12 cellular contexts compared by ENCODE assay signal in the genomic region with DNA sequence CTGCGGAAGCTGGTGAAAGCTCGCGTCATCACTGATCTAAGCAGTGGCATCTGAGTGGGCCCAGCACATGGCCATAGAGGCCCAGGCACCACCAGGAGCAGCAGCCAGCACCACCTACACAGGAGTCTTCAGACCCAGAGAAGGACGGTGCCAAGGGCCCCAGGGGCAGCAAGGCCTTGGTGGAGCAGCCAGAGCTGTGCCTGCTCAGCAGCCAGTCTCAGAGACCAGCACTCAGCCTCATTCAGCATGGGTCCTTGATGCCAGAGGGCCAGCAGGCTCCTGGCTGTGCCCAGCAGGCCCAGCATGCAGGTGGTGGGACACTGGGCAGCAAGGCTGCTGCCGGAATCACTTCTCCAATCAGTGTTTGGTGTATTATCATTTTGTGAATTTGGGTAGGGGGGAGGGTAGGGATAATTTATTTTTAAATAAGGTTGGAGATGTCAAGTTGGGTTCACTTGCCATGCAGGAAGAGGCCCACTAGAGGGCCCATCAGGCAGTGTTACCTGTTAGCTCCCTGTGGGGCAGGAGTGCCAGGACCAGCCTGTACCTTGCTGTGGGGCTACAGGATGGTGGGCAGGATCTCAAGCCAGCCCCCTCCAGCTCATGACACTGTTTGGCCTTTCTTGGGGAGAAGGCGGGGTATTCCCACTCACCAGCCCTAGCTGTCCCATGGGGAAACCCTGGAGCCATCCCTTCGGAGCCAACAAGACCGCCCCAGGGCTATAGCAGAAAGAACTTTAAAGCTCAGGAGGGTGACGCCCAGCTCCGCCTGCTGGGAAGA. TPM values are rescaled to one million over a fixed set of nuclear protein-coding genes. Genes with fewer than 3 reads are reported as not detected.
A peak's percentile ranks its signal among the peaks of the same experiment; 100 is the strongest.
DNase-seq lines count a peak whose midpoint lies in the region; ATAC-seq, FAIRE-seq and TF ChIP-seq lines count a peak whose summit lies in the region.
"Had no signal": no experiment of that assay in that cellular context is flagged by ENCODE, and none has a peak within 500 bp of the region (broad histone marks: within the 10 kb centered on the region; RNA-seq: fewer than 3 reads in every experiment).

No MANE protein-coding gene starts in this region.

- H3K4me3 ChIP-seq in HFF-Myc (replicated peaks; ENCODE audit: low read depth, low read length) (no peak overlapping the region), GM12878 (no peak overlapping the region)
- H3K4me3 ChIP-seq: HAP-1 had no signal

- TF ChIP-seq CTCF in HFF-Myc (IDR thresholded peaks at IDR 0.05; ENCODE audit: low read depth, low read length, missing control alignments) (peak; percentile 42), GM12878 (IDR thresholded peaks at IDR 0.05 in 2 of 3, conservative IDR thresholded peaks at IDR 0.05 in 1 of 3; ENCODE audit: control insufficient read depth in 2 of 3, extremely low read depth in 1 of 3, insufficient read depth in 1 of 3, low read depth in 3 of 3, low read length in 3 of 3) (peak; percentile 42 to 65 (median 63)), nephron progenitor cell (IDR thresholded peaks at IDR 0.05) (peak; percentile 47)

- H4K20me1 ChIP-seq in GM12878 (ENCODE audit: control insufficient read depth, insufficient read depth) = no peaks in the 10 kb centered on the region

- no peak for TF ChIP-seq RAD21 in GM12878 (IDR thresholded peaks at IDR 0.05; ENCODE audit: insufficient read depth, low read depth, low read length)

- H3K79me2 ChIP-seq in GM12878 (ENCODE audit: control insufficient read depth, insufficient read depth, low read length) = no peaks in the 10 kb centered on the region

- intact Hi-C loops in GM12878 (cut with micrococcal nuclease; ENCODE audit: unreplicated experiment) = loop anchor here (5.0 kb wide), 1 partner anchor 93 kb away; no protein-coding TSS in a partner anchor

- in situ Hi-C loops in GM12878 (cut with MboI) = loop anchor here (5.0 kb wide), 1 partner anchor 168 kb away; no protein-coding TSS in a partner anchor

- no peak overlapping the region for H3K27ac ChIP-seq in GM12878 (ENCODE audit: control insufficient read depth, insufficient read depth)

- TF ChIP-seq EP300 in GM12878 (IDR thresholded peaks at IDR 0.05; ENCODE audit: borderline replicate concordance in 1 of 2, control insufficient read depth in 1 of 2, low read depth in 2 of 2, low read length in 2 of 2) = no peak

- WGBS in GM12878 (ENCODE audit: insufficient coverage, insufficient replicate concordance, low lambda C conversion rate, missing lambda C conversion rate) = 91% methylated on average over 10 of the region's 10 CpGs

- H3K9me3 ChIP-seq in GM12878 (replicated peaks; ENCODE audit: control insufficient read depth, insufficient read depth, low read length) = no peaks in the 10 kb centered on the region
- H3K9me3 ChIP-seq: HAP-1 had no signal

- peaks cover 11% of the 10 kb centered on the region for H3K4me1 ChIP-seq in GM12878 (ENCODE audit: control insufficient read depth, insufficient read depth, low read length)

- peaks cover 32% of the 10 kb centered on the region for H3K27me3 Mint-ChIP-seq in nephron progenitor cell (ENCODE audit: low read depth, poor library complexity)

- H3K9ac ChIP-seq in GM12878 (ENCODE audit: control insufficient read depth, insufficient read depth, low read length) = no peak overlapping the region

- H2AFZ ChIP-seq in GM12878 (ENCODE audit: control insufficient read depth, low read depth, low read length) = no peak overlapping the region

- H3K4me1 Mint-ChIP-seq in nephron progenitor cell = peaks cover 16% of the 10 kb centered on the region

- CTCF ChIA-PET in GM12878 (lab: Yijun Ruan, JAX) = interaction anchor here (0.6 to 19.3 kb wide), 11 partner anchors 10 to 703 kb away, joined by 3 to 1117 read pairs (median 3); no protein-coding TSS in a partner anchor

- no peak for TF ChIP-seq POLR2A in GM12878 (IDR thresholded peaks at IDR 0.05; ENCODE audit: low read depth, low read length)

- peaks cover 31% of the 10 kb centered on the region for H3K36me3 Mint-ChIP-seq in nephron progenitor cell (ENCODE audit: low read depth)

- H3K4me2 ChIP-seq in GM12878 (ENCODE audit: control insufficient read depth, insufficient read depth) = no peak overlapping the region

- H3K4me3 Mint-ChIP-seq in nephron progenitor cell = no peak overlapping the region
- H3K4me3 Mint-ChIP-seq: dendritic cell treated with granulocyte-macrophage colony-stimulating factor and Interleukin-4, amounts not matched to agents 40 ng/mL and 50 ng/mL, for 4 days had no signal

- FAIRE-seq in GM12878 (lab: Jason Lieb, UNC) = no peak

- RAD21 ChIA-PET in GM12878 (lab: Charles Lee; ENCODE audit: unreplicated experiment) = interaction anchor here (0.9 to 13.3 kb wide), 4 partner anchors 15 to 164 kb away, joined by 3 to 587 read pairs (median 4); no protein-coding TSS in a partner anchor

- DNase-seq in NCI-H2196 (lab: John Stamatoyannopoulos, UW; ENCODE audit: unreplicated experiment) (peak; percentile 30), NCI-H2196 treated with DMSO at 0.1 percent for 48 hours (lab: John Stamatoyannopoulos, UW; ENCODE audit: unreplicated experiment) (no peak), HFF-Myc (ENCODE audit: extremely low read depth, low read depth) (no peak), GM12878 (ENCODE audit: low read depth, low spot score) (no peak), nephron progenitor cell (no peak), NK-92 (lab: John Stamatoyannopoulos, UW; ENCODE audit: unreplicated experiment) (no peak)
- DNase-seq: C1 segment of cervical spinal cord had no signal

- no peaks in the 10 kb centered on the region for H3K9me3 Mint-ChIP-seq in nephron progenitor cell
- H3K9me3 Mint-ChIP-seq: dendritic cell treated with granulocyte-macrophage colony-stimulating factor and Interleukin-4, amounts not matched to agents 40 ng/mL and 50 ng/mL, for 4 days had no signal

- POLR2A ChIA-PET in GM12878 (lab: Charles Lee) = interaction anchor here (0.5 to 1.1 kb wide), 2 partner anchors 167 to 170 kb away, joined by 3 read pairs; no protein-coding TSS in a partner anchor

- H3K27ac Mint-ChIP-seq in nephron progenitor cell = no peak overlapping the region
- H3K27ac Mint-ChIP-seq: dendritic cell treated with granulocyte-macrophage colony-stimulating factor and Interleukin-4, amounts not matched to agents 40 ng/mL and 50 ng/mL, for 4 days had no signal

- ATAC-seq in GM12878 (peak; percentile 39), GM18517 (IDR thresholded peaks at IDR 0.05; ENCODE audit: unreplicated experiment) (no peak), HG03097 (IDR thresholded peaks at IDR 0.05; ENCODE audit: low FRiP score, unreplicated experiment) (no peak)

- SMC1A ChIA-PET in GM12878 (lab: Charles Lee; ENCODE audit: uncharacterized antibody, unreplicated experiment) = interaction anchor here (1.0 to 6.1 kb wide), 3 partner anchors 15 to 166 kb away, joined by 3 to 65 read pairs (median 8); no protein-coding TSS in a partner anchor

- no TSS peak for BruUV-seq in GM12878 (replicated peaks; lab: Mats Ljungman, UMichigan)

- no peaks in the 10 kb centered on the region for H3K36me3 ChIP-seq in GM12878 (ENCODE audit: control insufficient read depth in 2 of 2, insufficient read depth in 2 of 2, low read length in 1 of 2)
- H3K36me3 ChIP-seq: HAP-1 had no signal

- H3K27me3 ChIP-seq in GM12878 (replicated peaks in 1 of 2; ENCODE audit: control insufficient read depth in 2 of 2, insufficient read depth in 2 of 2, low read length in 1 of 2) = no peaks in the 10 kb centered on the region

RNA-seq across cellular contexts. Expression of a gene that starts 3.2 kb away (rescaled TPM):
- 0.73 TPM in 1 of 2 replicates, not detected in the other for total RNA-seq in GM12878 (2013; cell fraction: nucleolus; rRNA removed)
- total RNA-seq in GM12878 (2014; rRNA removed) (0.98 and 2.1 TPM in 2 replicates), GM12878 (2014; rRNA removed; fragmentation: Illumina TruSeq; extraction: Trizol) (0.40 and 0.69 TPM in 2 replicates), GM12878 (2021) (1.8 and 2.9 TPM in 2 replicates)
- polyA plus RNA-seq in GM12878 (2011; ENCODE audit: low read depth) = not detected
- polyA plus RNA-seq in GM12878 (2011; rRNA removed) (0.11 TPM in 1 of 2 replicates, not detected in the other), GM12878 (2014; fragmentation: Illumina TruSeq; extraction: Trizol) (0.34 and 0.36 TPM in 2 replicates), GM12878 (2014; fragmentation: Nextera tagmentation; extraction: Ambion mirVana) (under 1 TPM; 0.06 to 0.16 TPM), GM12878 (2014; rRNA removed) (1.4 and 2.8 TPM in 2 replicates), GM12878 (2016; fragmentation: Nextera tagmentation; extraction: Ambion mirVana) (under 1 TPM in 1 of 2 experiments, not detected in 1; 0.21 TPM)
- polyA plus RNA-seq in GM12878 (2011; cell fraction: cytosol; rRNA removed) = 0.17 TPM in 1 of 2 replicates, not detected in the other
- polyA plus RNA-seq in GM12878 (2011; cell fraction: nucleus; rRNA removed) = 0.87 and 1.1 TPM in 2 replicates
- polyA plus RNA-seq in GM12878 (2012) = 1.4 and 1.8 TPM in 2 replicates
- polyA minus RNA-seq in GM12878 (2011; rRNA and poly(A)+ RNA removed) = not detected in 2 replicates
- not detected in 2 replicates for polyA minus RNA-seq in GM12878 (2011; cell fraction: cytosol; rRNA and poly(A)+ RNA removed)
- polyA minus RNA-seq in GM12878 (2011; cell fraction: nucleus; rRNA and poly(A)+ RNA removed) = 0.38 TPM in 1 of 2 replicates, not detected in the other
- total RNA-seq: pulmonary artery endothelial cell had no signal

RNA-seq across cellular contexts. Expression of a gene that starts 16.4 kb away (rescaled TPM):
- 9.0 and 13.3 TPM in 2 replicates for total RNA-seq in GM12878 (2013; cell fraction: nucleolus; rRNA removed)
- total RNA-seq in GM12878 (2014; rRNA removed) = 18.2 and 18.4 TPM in 2 replicates
- total RNA-seq in GM12878 (2014; rRNA removed; fragmentation: Illumina TruSeq; extraction: Trizol) = 7.3 and 10.1 TPM in 2 replicates
- total RNA-seq in GM12878 (2021) = 22.1 and 26.6 TPM in 2 replicates
- polyA plus RNA-seq in GM12878 (2011; ENCODE audit: low read depth) = 4.5 TPM
- polyA plus RNA-seq in GM12878 (2011; rRNA removed) = 5.6 and 9.3 TPM in 2 replicates
- 19.2 TPM in 2 replicates for polyA plus RNA-seq in GM12878 (2011; cell fraction: cytosol; rRNA removed)
- polyA plus RNA-seq in GM12878 (2011; cell fraction: nucleus; rRNA removed) = 29.3 and 36.2 TPM in 2 replicates
- 8.2 and 9.6 TPM in 2 replicates for polyA plus RNA-seq in GM12878 (2012)
- polyA plus RNA-seq in GM12878 (2014; fragmentation: Illumina TruSeq; extraction: Trizol) = 8.5 and 14.0 TPM in 2 replicates
- 1 to 10 TPM; 7.1 to 9.5 TPM for polyA plus RNA-seq in GM12878 (2014; fragmentation: Nextera tagmentation; extraction: Ambion mirVana)
- polyA plus RNA-seq in GM12878 (2014; rRNA removed) = 16.5 and 17.9 TPM in 2 replicates
- 10 to 100 TPM; 21.5 TPM for polyA plus RNA-seq in GM12878 (2016; fragmentation: Nextera tagmentation; extraction: Ambion mirVana)
- polyA minus RNA-seq in GM12878 (2011; rRNA and poly(A)+ RNA removed) = 24.2 and 29.7 TPM in 2 replicates
- polyA minus RNA-seq in GM12878 (2011; cell fraction: cytosol; rRNA and poly(A)+ RNA removed) = 8.6 and 16.2 TPM in 2 replicates
- 8.7 and 14.9 TPM in 2 replicates for polyA minus RNA-seq in GM12878 (2011; cell fraction: nucleus; rRNA and poly(A)+ RNA removed)

RNA-seq across cellular contexts. Expression of a gene that starts 39.5 kb away (rescaled TPM):
- total RNA-seq in GM12878 (2013; cell fraction: nucleolus; rRNA removed) = 40.0 and 46.8 TPM in 2 replicates
- 67.2 and 75.1 TPM in 2 replicates for total RNA-seq in GM12878 (2014; rRNA removed)
- 32.2 and 37.9 TPM in 2 replicates for total RNA-seq in GM12878 (2014; rRNA removed; fragmentation: Illumina TruSeq; extraction: Trizol)
- total RNA-seq in GM12878 (2021) = 58.0 and 60.1 TPM in 2 replicates
- polyA plus RNA-seq in GM12878 (2011; ENCODE audit: low read depth) = 16.1 TPM
- 30.7 and 44.0 TPM in 2 replicates for polyA plus RNA-seq in GM12878 (2011; rRNA removed)
- polyA plus RNA-seq in GM12878 (2011; cell fraction: cytosol; rRNA removed) = 72.9 and 90.9 TPM in 2 replicates
- polyA plus RNA-seq in GM12878 (2011; cell fraction: nucleus; rRNA removed) = 240 and 297 TPM in 2 replicates
- 28.3 and 30.7 TPM in 2 replicates for polyA plus RNA-seq in GM12878 (2012)
- 22.4 and 43.2 TPM in 2 replicates for polyA plus RNA-seq in GM12878 (2014; fragmentation: Illumina TruSeq; extraction: Trizol)
- 10 to 100 TPM; 13.1 to 14.3 TPM for polyA plus RNA-seq in GM12878 (2014; fragmentation: Nextera tagmentation; extraction: Ambion mirVana)
- 74.5 and 76.2 TPM in 2 replicates for polyA plus RNA-seq in GM12878 (2014; rRNA removed)
- polyA plus RNA-seq in GM12878 (2016; fragmentation: Nextera tagmentation; extraction: Ambion mirVana) = 10 to 100 TPM; 76.6 to 82.9 TPM
- 41.1 and 68.5 TPM in 2 replicates for polyA minus RNA-seq in GM12878 (2011; rRNA and poly(A)+ RNA removed)
- polyA minus RNA-seq in GM12878 (2011; cell fraction: cytosol; rRNA and poly(A)+ RNA removed) = 18.2 and 18.3 TPM in 2 replicates
- polyA minus RNA-seq in GM12878 (2011; cell fraction: nucleus; rRNA and poly(A)+ RNA removed) = 79.7 and 117 TPM in 2 replicates

RNA-seq across cellular contexts. Expression of a gene that starts 44.4 kb away (rescaled TPM):
- 39.3 and 44.3 TPM in 2 replicates for total RNA-seq in GM12878 (2013; cell fraction: nucleolus; rRNA removed)
- 176 and 177 TPM in 2 replicates for total RNA-seq in GM12878 (2014; rRNA removed)
- total RNA-seq in GM12878 (2014; rRNA removed; fragmentation: Illumina TruSeq; extraction: Trizol) = 70.0 and 75.8 TPM in 2 replicates
- 115 and 120 TPM in 2 replicates for total RNA-seq in GM12878 (2021)
- 59.4 TPM for polyA plus RNA-seq in GM12878 (2011; ENCODE audit: low read depth)
- polyA plus RNA-seq in GM12878 (2011; rRNA removed) = 72.2 and 132 TPM in 2 replicates
- 218 and 285 TPM in 2 replicates for polyA plus RNA-seq in GM12878 (2011; cell fraction: cytosol; rRNA removed)
- polyA plus RNA-seq in GM12878 (2011; cell fraction: nucleus; rRNA removed) = 267 and 300 TPM in 2 replicates
- 76.2 and 83.3 TPM in 2 replicates for polyA plus RNA-seq in GM12878 (2012)
- 30.1 and 70.5 TPM in 2 replicates for polyA plus RNA-seq in GM12878 (2014; fragmentation: Illumina TruSeq; extraction: Trizol)
- polyA plus RNA-seq in GM12878 (2014; fragmentation: Nextera tagmentation; extraction: Ambion mirVana) = 100 to 1,000 TPM in 1 of 2 experiments, 10 to 100 TPM in 1; 65.3 to 157 TPM
- 156 and 159 TPM in 2 replicates for polyA plus RNA-seq in GM12878 (2014; rRNA removed)
- 100 to 1,000 TPM; 247 to 250 TPM for polyA plus RNA-seq in GM12878 (2016; fragmentation: Nextera tagmentation; extraction: Ambion mirVana)
- 82.2 and 119 TPM in 2 replicates for polyA minus RNA-seq in GM12878 (2011; rRNA and poly(A)+ RNA removed)
- polyA minus RNA-seq in GM12878 (2011; cell fraction: cytosol; rRNA and poly(A)+ RNA removed) = 35.1 and 43.2 TPM in 2 replicates
- polyA minus RNA-seq in GM12878 (2011; cell fraction: nucleus; rRNA and poly(A)+ RNA removed) = 65.8 and 94.1 TPM in 2 replicates

RNA-seq across cellular contexts. Expression of a gene that starts 48.7 kb away (rescaled TPM):
- total RNA-seq in GM12878 (2013; cell fraction: nucleolus; rRNA removed) = 15.2 and 15.5 TPM in 2 replicates
- total RNA-seq in GM12878 (2014; rRNA removed) (61.0 and 63.8 TPM in 2 replicates), GM12878 (2014; rRNA removed; fragmentation: Illumina TruSeq; extraction: Trizol) (27.2 and 28.7 TPM in 2 replicates), GM12878 (2021) (45.4 and 47.3 TPM in 2 replicates)
- polyA plus RNA-seq in GM12878 (2011; ENCODE audit: low read depth) = 7.1 TPM
- polyA plus RNA-seq in GM12878 (2011; rRNA removed) (9.8 and 18.0 TPM in 2 replicates), GM12878 (2014; fragmentation: Illumina TruSeq; extraction: Trizol) (18.6 and 30.0 TPM in 2 replicates), GM12878 (2014; fragmentation: Nextera tagmentation; extraction: Ambion mirVana) (1 to 10 TPM in 1 of 2 experiments, under 1 TPM in 1; 0.98 to 2.8 TPM), GM12878 (2014; rRNA removed) (53.5 and 67.0 TPM in 2 replicates), GM12878 (2016; fragmentation: Nextera tagmentation; extraction: Ambion mirVana) (1 to 10 TPM; 7.2 to 9.6 TPM)
- polyA plus RNA-seq in GM12878 (2011; cell fraction: cytosol; rRNA removed) = 27.5 and 46.7 TPM in 2 replicates
- polyA plus RNA-seq in GM12878 (2011; cell fraction: nucleus; rRNA removed) = 22.6 and 26.7 TPM in 2 replicates
- 19.7 and 20.5 TPM in 2 replicates for polyA plus RNA-seq in GM12878 (2012)
- 13.2 and 22.9 TPM in 2 replicates for polyA minus RNA-seq in GM12878 (2011; rRNA and poly(A)+ RNA removed)
- polyA minus RNA-seq in GM12878 (2011; cell fraction: cytosol; rRNA and poly(A)+ RNA removed) = 12.6 and 14.2 TPM in 2 replicates
- polyA minus RNA-seq in GM12878 (2011; cell fraction: nucleus; rRNA and poly(A)+ RNA removed) = 9.3 and 15.2 TPM in 2 replicates
